ENCODE assay signal across 17 cellular contexts in genomic region chr6:7556394-7557106, GRCh38. TPM values are rescaled to one million over a fixed set of nuclear protein-coding genes. Genes with fewer than 3 reads are reported as not detected.
DNase-seq lines count a peak whose midpoint lies in the region; ATAC-seq and TF ChIP-seq lines count a peak whose summit lies in the region.
"Had no signal": no experiment of that assay in that cellular context is flagged by ENCODE, and none has a peak within 500 bp of the region (broad histone marks: within the 10 kb centered on the region; RNA-seq: fewer than 3 reads in every experiment).

No MANE protein-coding gene starts in this region.

- TSS peak; percentile 0 for BruUV-seq in mammary epithelial cell (replicated peaks; lab: Mats Ljungman, UMichigan)
- no TSS peak for BruUV-seq in MCF 10A (replicated peaks; lab: Mats Ljungman, UMichigan)

- H3K4me2 ChIP-seq in mammary epithelial cell (ENCODE audit: insufficient read depth, low read depth, low read length), result no peak overlapping the region
- H3K4me2 ChIP-seq: A549 had no signal

- H3K4me3 Mint-ChIP-seq in MCF 10A (ENCODE audit: unreplicated experiment), result no peak overlapping the region
- no peak overlapping the region for H3K4me3 Mint-ChIP-seq in type B pancreatic cell
- H3K4me3 Mint-ChIP-seq: CD4-positive, alpha-beta T cell; HFFc6 had no signal

- peaks cover 34% of the 10 kb centered on the region for H3K36me3 ChIP-seq in mammary epithelial cell (ENCODE audit: insufficient read depth, low read length)
- peaks cover 90% of the 10 kb centered on the region for H3K36me3 ChIP-seq in RWPE2 (ENCODE audit: low read depth)

- H4K20me1 ChIP-seq in mammary epithelial cell (ENCODE audit: insufficient read depth, low read length), result no peaks in the 10 kb centered on the region

- DNase-seq in mammary epithelial cell (no peak), MCF 10A (ENCODE audit: unreplicated experiment) (no peak), RWPE2 (ENCODE audit: low spot score) (no peak), epithelial cell of prostate (ENCODE audit: low read depth, low spot score) (no peak), type B pancreatic cell (ENCODE audit: extremely low spot score, unreplicated experiment) (no peak)
- DNase-seq: AML-193; Caco-2; CD4-positive, alpha-beta T cell; GOT3; H7; HFFc6; IMR-90 had no signal

- no peak overlapping the region for H3K27ac ChIP-seq in mammary epithelial cell (ENCODE audit: insufficient read depth, low read depth, low read length)
- peak overlapping the region; percentile 65 for H3K27ac ChIP-seq in RWPE2 (ENCODE audit: poor library complexity, severe bottlenecking)
- peak overlapping the region; percentile 97 for H3K27ac ChIP-seq in epithelial cell of prostate
- H3K27ac ChIP-seq: 22Rv1, A549 had no signal

- peaks cover 63% of the 10 kb centered on the region for H3K4me1 ChIP-seq in mammary epithelial cell (ENCODE audit: insufficient read depth, low read length)
- H3K4me1 ChIP-seq in RWPE2 (ENCODE audit: insufficient read depth, poor library complexity, severe bottlenecking), result peaks cover 56% of the 10 kb centered on the region
- H3K4me1 ChIP-seq: A549 had no signal

- H3K27me3 ChIP-seq in mammary epithelial cell (ENCODE audit: insufficient read depth, low read length), result no peaks in the 10 kb centered on the region
- no peaks in the 10 kb centered on the region for H3K27me3 ChIP-seq in RWPE2 (ENCODE audit: insufficient read depth, poor library complexity, severe bottlenecking)

- H3K79me2 ChIP-seq in mammary epithelial cell (ENCODE audit: insufficient read depth, low read length), result peaks cover 90% of the 10 kb centered on the region

- H3K9ac ChIP-seq in mammary epithelial cell (ENCODE audit: insufficient read depth, low read length), result no peak overlapping the region

- no peaks in the 10 kb centered on the region for H3K36me3 Mint-ChIP-seq in MCF 10A (ENCODE audit: insufficient read depth, unreplicated experiment)
- peaks cover 35% of the 10 kb centered on the region for H3K36me3 Mint-ChIP-seq in type B pancreatic cell

- ATAC-seq in RWPE2 (ENCODE audit: low read depth), result no peak
- ATAC-seq in GM21529 (IDR thresholded peaks at IDR 0.05; ENCODE audit: unreplicated experiment), result no peak
- no peak for ATAC-seq in GM19455 (IDR thresholded peaks at IDR 0.05; ENCODE audit: unreplicated experiment)
- ATAC-seq: A549, HCT116 had no signal

- intact Hi-C loops in mammary epithelial cell (cut with micrococcal nuclease), result no loop called here
- intact Hi-C loops in MCF 10A (cut with micrococcal nuclease), result no loop called here

- in situ Hi-C loops in mammary epithelial cell (cut with MboI; ENCODE audit: low sequenced_read_pairs in 2 of 2), result loop anchor here in 1 of 2 donors (10.0 kb wide), 1 partner anchor 132 kb away; no protein-coding TSS in a partner anchor

- H2AFZ ChIP-seq in mammary epithelial cell (ENCODE audit: low read depth, low read length), result no peak overlapping the region

- H3K9me3 ChIP-seq in mammary epithelial cell (replicated peaks; ENCODE audit: insufficient read depth, low read length) (no peaks in the 10 kb centered on the region), RWPE2 (ENCODE audit: severe bottlenecking) (no peaks in the 10 kb centered on the region)
- H3K9me3 ChIP-seq: A549, Caco-2 had no signal

- H3K27ac Mint-ChIP-seq in MCF 10A (ENCODE audit: low read depth, unreplicated experiment) (no peak overlapping the region), type B pancreatic cell (peak overlapping the region; percentile 72)
- H3K27ac Mint-ChIP-seq: CD4-positive, alpha-beta T cell; HFFc6 had no signal

- CTCF ChIA-PET in mammary epithelial cell (lab: Charles Lee; ENCODE audit: low non-redundant PET) (no interaction called here), MCF 10A (lab: Yijun Ruan, JAX) (interaction anchor here (0.6 to 1.2 kb wide), 3 partner anchors 105 to 430 kb away, joined by 3 to 4 read pairs (median 3); no protein-coding TSS in a partner anchor)

- no peaks in the 10 kb centered on the region for H3K27me3 Mint-ChIP-seq in MCF 10A (ENCODE audit: insufficient read depth, unreplicated experiment)
- H3K27me3 Mint-ChIP-seq in type B pancreatic cell, result no peaks in the 10 kb centered on the region

- TF ChIP-seq CTCF in mammary epithelial cell (conservative IDR thresholded peaks at IDR 0.05 in 1 of 2, IDR thresholded peaks at IDR 0.05 in 1 of 2; ENCODE audit: extremely low read depth in 1 of 2, insufficient read depth in 1 of 2, low read depth in 1 of 2, low read length in 2 of 2) (no peak), MCF 10A (IDR thresholded peaks at IDR 0.05; ENCODE audit: unreplicated experiment) (no peak), RWPE2 (IDR thresholded peaks at IDR 0.05; ENCODE audit: poor library complexity, severe bottlenecking) (no peak), type B pancreatic cell (conservative IDR thresholded peaks at IDR 0.05) (no peak)

- dilution Hi-C loops in mammary epithelial cell (cut with HindIII; ENCODE audit: low sequenced_read_pairs), result loop anchor here (25.0 kb wide), 1 partner anchor 144 kb away; no protein-coding TSS in a partner anchor

- POLR2A ChIA-PET in MCF 10A (lab: Yijun Ruan, JAX), result interaction anchor here (0.8 to 29.8 kb wide), 5 partner anchors 8 to 132 kb away, joined by 3 to 872 read pairs (median 5); no protein-coding TSS in a partner anchor

- WGBS in mammary epithelial cell (ENCODE audit: low coverage, missing lambda C conversion rate), result 93% methylated on average over 12 of the region's 12 CpGs

- H3K9me3 Mint-ChIP-seq in MCF 10A (ENCODE audit: unreplicated experiment) (no peaks in the 10 kb centered on the region), type B pancreatic cell (no peaks in the 10 kb centered on the region)
- H3K9me3 Mint-ChIP-seq: CD4-positive, alpha-beta T cell; HFFc6 had no signal

- H3K4me3 ChIP-seq in mammary epithelial cell (replicated peaks in 1 of 3; ENCODE audit: insufficient read depth in 1 of 3, low read depth in 2 of 3, low read length in 3 of 3), result no peak overlapping the region
- H3K4me3 ChIP-seq in RWPE2 (ENCODE audit: severe bottlenecking), result no peak overlapping the region
- H3K4me3 ChIP-seq: A549 had no signal

- H3K4me1 Mint-ChIP-seq in MCF 10A (ENCODE audit: insufficient read depth, unreplicated experiment) (peaks cover 44% of the 10 kb centered on the region), type B pancreatic cell (ENCODE audit: unreplicated experiment) (peaks cover 8% of the 10 kb centered on the region)

RNA-seq across cellular contexts. Expression of gene DSP, which starts 15.1 kb away (rescaled TPM):
- total RNA-seq in mammary epithelial cell (100 to 1,000 TPM; 397 to 468 TPM), MCF 10A (2022) (163 and 227 TPM in 2 replicates), type B pancreatic cell (ENCODE audit: low replicate concordance) (210 and 517 TPM in 2 replicates)
- polyA plus RNA-seq in mammary epithelial cell, result 93.5 TPM
- polyA minus RNA-seq in mammary epithelial cell, result 473 TPM

RNA-seq across cellular contexts. Expression of gene SNRNP48, which starts 33.4 kb away (rescaled TPM):
- total RNA-seq in mammary epithelial cell (10 to 100 TPM in 1 of 2 donors, 1 to 10 TPM in 1; 8.8 to 11.7 TPM), MCF 10A (2022) (10.2 and 11.2 TPM in 2 replicates), type B pancreatic cell (ENCODE audit: low replicate concordance) (12.4 and 21.5 TPM in 2 replicates)
- polyA plus RNA-seq in mammary epithelial cell, result 5.6 TPM
- polyA minus RNA-seq in mammary epithelial cell, result 0.47 TPM
